Comparison of ENCODE assay signal across 13 cellular contexts in genomic region chrX:119273807-119274192, GRCh38. TPM values are rescaled to one million over a fixed set of nuclear protein-coding genes. Genes with fewer than 3 reads are reported as not detected.
DNase-seq lines count a peak whose midpoint lies in the region; ATAC-seq and TF ChIP-seq lines count a peak whose summit lies in the region.
"Had no signal": no experiment of that assay in that cellular context is flagged by ENCODE, and none has a peak within 500 bp of the region (broad histone marks: within the 10 kb centered on the region; RNA-seq: fewer than 3 reads in every experiment).

No MANE protein-coding gene starts in this region.

- no peaks in the 10 kb centered on the region for H3K4me1 ChIP-seq in foreskin keratinocyte
- H3K4me1 ChIP-seq: SJSA1, vagina had no signal

- peak in 1 of 2 donors; percentile 30 for ATAC-seq in activated T-cell treated with anti-CD3 and anti-CD28 coated beads, Interleukin-2, amount 50 U/mL, for 72 hours (replicated peaks in 1 of 2)
- ATAC-seq in activated T-helper 17 cell treated with anti-CD3 and anti-CD28 coated beads, Interleukin-2, amount 50 U/mL, for 72 hours (replicated peaks) = peak; percentile 50
- ATAC-seq in foreskin keratinocyte = peak; percentile 22
- no peak for ATAC-seq in stimulated activated memory B cell treated with anti-CD40 and anti-IgM and Interleukin-4, amounts not matched to agents 10 μg/mL and 1 μg/mL and 100 μg/mL, for 72 hours
- ATAC-seq: HepG2 had no signal

- H3K4me1 Mint-ChIP-seq in activated T-cell treated with anti-CD3 and anti-CD28 coated beads, Interleukin-2, amount 50 U/mL, for 72 hours (ENCODE audit: low read depth) = peaks cover 9% of the 10 kb centered on the region
- no peaks in the 10 kb centered on the region for H3K4me1 Mint-ChIP-seq in activated T-helper 17 cell treated with anti-CD3 and anti-CD28 coated beads, Interleukin-2, amount 50 U/mL, for 72 hours
- H3K4me1 Mint-ChIP-seq in stimulated activated memory B cell treated with anti-CD40 and anti-IgM and Interleukin-4, amounts not matched to agents 10 μg/mL and 1 μg/mL and 100 μg/mL, for 72 hours = peaks cover 7% of the 10 kb centered on the region

- H3K4me3 Mint-ChIP-seq in activated T-cell treated with anti-CD3 and anti-CD28 coated beads, Interleukin-2, amount 50 U/mL, for 72 hours = peak overlapping the region; percentile 69 to 82
- peak overlapping the region; percentile 72 for H3K4me3 Mint-ChIP-seq in activated T-helper 17 cell treated with anti-CD3 and anti-CD28 coated beads, Interleukin-2, amount 50 U/mL, for 72 hours
- H3K4me3 Mint-ChIP-seq in stimulated activated memory B cell treated with anti-CD40 and anti-IgM and Interleukin-4, amounts not matched to agents 10 μg/mL and 1 μg/mL and 100 μg/mL, for 72 hours = peak overlapping the region; percentile 64

- no peak for DNase-seq in activated T-cell treated with anti-CD3 and anti-CD28 coated beads, Interleukin-2, amount 50 U/mL, for 72 hours
- no peak for DNase-seq in activated T-cell treated with anti-CD3 and anti-CD28 coated beads, Interleukin-2, amount 50 U/mL, for 1 hour
- DNase-seq in foreskin keratinocyte (no peak), globus pallidus (ENCODE audit: low spot score) (no peak), DMS53 treated with DMSO at 0.1 percent for 48 hours (lab: John Stamatoyannopoulos, UW; ENCODE audit: unreplicated experiment) (no peak)
- no peak for DNase-seq in stimulated activated CD8-positive, alpha-beta memory T cell treated with anti-CD3 and anti-CD28 coated beads, Interleukin-4, amount 100 ng/mL, for 48 hours
- DNase-seq: NCI-H1436, NCI-H82 had no signal

- no peak for TF ChIP-seq CTCF in foreskin keratinocyte (conservative IDR thresholded peaks at IDR 0.05)

- H3K9me3 Mint-ChIP-seq in activated T-cell treated with anti-CD3 and anti-CD28 coated beads, Interleukin-2, amount 50 U/mL, for 72 hours = no peaks in the 10 kb centered on the region
- no peaks in the 10 kb centered on the region for H3K9me3 Mint-ChIP-seq in activated T-helper 17 cell treated with anti-CD3 and anti-CD28 coated beads, Interleukin-2, amount 50 U/mL, for 72 hours
- no peaks in the 10 kb centered on the region for H3K9me3 Mint-ChIP-seq in stimulated activated memory B cell treated with anti-CD40 and anti-IgM and Interleukin-4, amounts not matched to agents 10 μg/mL and 1 μg/mL and 100 μg/mL, for 72 hours

- no peak overlapping the region for H3K27ac ChIP-seq in foreskin keratinocyte
- H3K27ac ChIP-seq: SJSA1, vagina had no signal

- H3K27me3 ChIP-seq in foreskin keratinocyte = peaks cover 12% of the 10 kb centered on the region
- H3K27me3 ChIP-seq: SJSA1, vagina had no signal

- H3K27ac Mint-ChIP-seq in activated T-cell treated with anti-CD3 and anti-CD28 coated beads, Interleukin-2, amount 50 U/mL, for 72 hours = no peak overlapping the region
- no peak overlapping the region for H3K27ac Mint-ChIP-seq in activated T-helper 17 cell treated with anti-CD3 and anti-CD28 coated beads, Interleukin-2, amount 50 U/mL, for 72 hours
- H3K27ac Mint-ChIP-seq in stimulated activated memory B cell treated with anti-CD40 and anti-IgM and Interleukin-4, amounts not matched to agents 10 μg/mL and 1 μg/mL and 100 μg/mL, for 72 hours = no peak overlapping the region

- peaks cover 27% of the 10 kb centered on the region for H3K27me3 Mint-ChIP-seq in activated T-cell treated with anti-CD3 and anti-CD28 coated beads, Interleukin-2, amount 50 U/mL, for 72 hours (ENCODE audit: low read depth)
- no peaks in the 10 kb centered on the region for H3K27me3 Mint-ChIP-seq in activated T-helper 17 cell treated with anti-CD3 and anti-CD28 coated beads, Interleukin-2, amount 50 U/mL, for 72 hours
- H3K27me3 Mint-ChIP-seq in stimulated activated memory B cell treated with anti-CD40 and anti-IgM and Interleukin-4, amounts not matched to agents 10 μg/mL and 1 μg/mL and 100 μg/mL, for 72 hours = no peaks in the 10 kb centered on the region

- no peaks in the 10 kb centered on the region for H3K36me3 Mint-ChIP-seq in activated T-cell treated with anti-CD3 and anti-CD28 coated beads, Interleukin-2, amount 50 U/mL, for 72 hours (ENCODE audit: insufficient read depth in 2 of 2)
- H3K36me3 Mint-ChIP-seq in activated T-helper 17 cell treated with anti-CD3 and anti-CD28 coated beads, Interleukin-2, amount 50 U/mL, for 72 hours (ENCODE audit: low read depth) = no peaks in the 10 kb centered on the region
- no peaks in the 10 kb centered on the region for H3K36me3 Mint-ChIP-seq in stimulated activated memory B cell treated with anti-CD40 and anti-IgM and Interleukin-4, amounts not matched to agents 10 μg/mL and 1 μg/mL and 100 μg/mL, for 72 hours

RNA-seq across cellular contexts. Expression of gene PGRMC1, which starts 37.7 kb away (rescaled TPM):
- 10 to 100 TPM; 32.8 to 36.3 TPM for total RNA-seq in activated T-cell treated with anti-CD3 and anti-CD28 coated beads, Interleukin-2, amount 50 U/mL, for 72 hours
- 10 to 100 TPM; 22.3 to 47.3 TPM for total RNA-seq in activated T-helper 17 cell treated with anti-CD3 and anti-CD28 coated beads, Interleukin-2, amount 50 U/mL, for 72 hours
- total RNA-seq in foreskin keratinocyte = 103 and 104 TPM in 2 replicates
- 68.5 and 74.9 TPM in 2 replicates for polyA plus RNA-seq in foreskin keratinocyte
